10 cellular contexts compared by ENCODE assay signal in genomic region chr7:149489391-149490024, GRCh38. TPM values are rescaled to one million over a fixed set of nuclear protein-coding genes. Genes with fewer than 3 reads are reported as not detected.
A peak's percentile ranks its signal among the peaks of the same experiment; 100 is the strongest.
DNase-seq lines count a peak whose midpoint lies in the region; ATAC-seq, FAIRE-seq and TF ChIP-seq lines count a peak whose summit lies in the region.
"Had no signal": no experiment of that assay in that cellular context is flagged by ENCODE, and none has a peak within 500 bp of the region (broad histone marks: within the 10 kb centered on the region; RNA-seq: fewer than 3 reads in every experiment).

No MANE protein-coding gene starts in this region.

- H2BK20ac ChIP-seq in IMR-90 (ENCODE audit: low read depth, low read length), result no peak overlapping the region

- in situ Hi-C loops in IMR-90 (cut with MboI; ENCODE audit: low sequenced_read_pairs), result no loop called here
- in situ Hi-C loops in brain microvascular endothelial cell (cut with HindIII; ENCODE audit: low pct_ligation_motif_present, low sequenced_read_pairs), result no loop called here

- H3K9me1 ChIP-seq in IMR-90 (ENCODE audit: insufficient read depth, low read length), result no peaks in the 10 kb centered on the region

- TF ChIP-seq POLR2A in IMR-90 (IDR thresholded peaks at IDR 0.05; ENCODE audit: low read depth, low read length), result no peak

- 96% methylated on average over 5 of the region's 15 CpGs; no CpG with 5 or more reads in 1 of the 2 experiments for WGBS in IMR-90 (ENCODE audit: extremely low coverage in 2 of 2, insufficient read length in 1 of 2), 2 experiments

- H3K27ac ChIP-seq in IMR-90 (ENCODE audit: insufficient read depth, low read length), result no peak overlapping the region
- no peak overlapping the region for H3K27ac ChIP-seq in brain microvascular endothelial cell
- H3K27ac ChIP-seq: SJCRH30 had no signal

- CTCF ChIA-PET in IMR-90 (lab: Yijun Ruan, JAX), result no interaction called here

- H3K4ac ChIP-seq in IMR-90 (ENCODE audit: low read depth, low read length), result no peak overlapping the region

- no peak overlapping the region for H4K5ac ChIP-seq in IMR-90 (ENCODE audit: low read depth, low read length)

- H2AK9ac ChIP-seq in IMR-90 (replicated peaks; ENCODE audit: low read depth, low read length, poor library complexity), result peak overlapping the region; percentile 28

- no TSS peak for BruUV-seq in IMR-90 (replicated peaks; lab: Mats Ljungman, UMichigan)

- H3K9me3 ChIP-seq in IMR-90 (ENCODE audit: control insufficient read depth, insufficient read depth, low read length), result no peaks in the 10 kb centered on the region
- H3K9me3 ChIP-seq: SJCRH30 had no signal

- no peak for FAIRE-seq in HTR-8/SVneo (lab: Jason Lieb, UNC)

- H3K79me1 ChIP-seq in IMR-90 (ENCODE audit: low read depth in 1 of 2, low read length in 2 of 2), result peaks cover 15 to 22% of the 10 kb centered on the region in 2 experiments

- peaks cover 1% of the 10 kb centered on the region; the same call in 1 of the 2 replicates for H4K20me1 ChIP-seq in IMR-90 (ENCODE audit: insufficient read depth, low read length)

- no peaks in the 10 kb centered on the region for H3K4me1 ChIP-seq in IMR-90 (ENCODE audit: control insufficient read depth, insufficient read depth, low read length)
- H3K4me1 ChIP-seq: SJCRH30 had no signal

- no peak overlapping the region for H2BK5ac ChIP-seq in IMR-90 (ENCODE audit: low read depth, low read length, poor library complexity, severe bottlenecking)

- TF ChIP-seq RAD21 in IMR-90 (IDR thresholded peaks at IDR 0.05; ENCODE audit: low read length), result no peak

- H4K8ac ChIP-seq in IMR-90 (ENCODE audit: low read depth in 2 of 2, low read length in 2 of 2), result no peak overlapping the region

- no peak overlapping the region for H3K23ac ChIP-seq in IMR-90 (ENCODE audit: low read depth, low read length)

- H2AK5ac ChIP-seq in IMR-90 (ENCODE audit: low read depth, low read length), result no peak overlapping the region

- intact Hi-C loops in IMR-90 (cut with micrococcal nuclease), result no loop called here

- no peak overlapping the region for H3K18ac ChIP-seq in IMR-90 (ENCODE audit: low read depth, low read length)

- no peaks in the 10 kb centered on the region for H3K27me3 ChIP-seq in IMR-90 (ENCODE audit: control insufficient read depth, insufficient read depth, low read length)
- no peaks in the 10 kb centered on the region for H3K27me3 ChIP-seq in brain microvascular endothelial cell (replicated peaks)
- H3K27me3 ChIP-seq: SJCRH30 had no signal

- no peak overlapping the region for H3K56ac ChIP-seq in IMR-90 (ENCODE audit: extremely low read depth, insufficient read depth, low read length)

- H2BK15ac ChIP-seq in IMR-90 (ENCODE audit: low read depth, low read length), result no peak overlapping the region

- TF ChIP-seq CTCF in IMR-90 (conservative IDR thresholded peaks at IDR 0.05; ENCODE audit: low read depth, low read length) (no peak), brain microvascular endothelial cell (IDR thresholded peaks at IDR 0.05; ENCODE audit: low read depth, low read length, missing control alignments) (peak; percentile 13)

- H3K4me3 ChIP-seq in IMR-90 (ENCODE audit: insufficient read depth, low read depth, low read length), result no peak overlapping the region
- no peak overlapping the region for H3K4me3 ChIP-seq in brain microvascular endothelial cell (ENCODE audit: low read depth, low read length)
- H3K4me3 ChIP-seq: SJCRH30 had no signal

- dilution Hi-C loops in IMR-90 (cut with HindIII; ENCODE audit: low sequenced_read_pairs, unreplicated experiment), result no loop called here

- H2BK120ac ChIP-seq in IMR-90 (ENCODE audit: low read depth, low read length), result no peak overlapping the region

- H3K9ac ChIP-seq in IMR-90 (ENCODE audit: low read depth, low read length), result no peak overlapping the region

- no peak overlapping the region for H3K14ac ChIP-seq in IMR-90 (replicated peaks; ENCODE audit: low read depth, low read length)

- DNase-seq in D341Med (ENCODE audit: low spot score), result peak; percentile 65
- DNase-seq in IMR-90, result no peak
- no peak for DNase-seq in brain microvascular endothelial cell
- DNase-seq in mesenteric fat pad (ENCODE audit: low spot score), result peak; percentile 81
- DNase-seq in HTR-8/SVneo (ENCODE audit: insufficient read length, low spot score), result no peak
- DNase-seq in stimulated activated CD4-positive, alpha-beta T cell treated with anti-CD3 and anti-CD28 coated beads, Interleukin-12 subunit alpha, Interleukin-12 subunit beta, amount 100 ng/mL, for 4 hours, result no peak
- DNase-seq: NCI-H1417 treated with DMSO at 0.1 percent for 48 hours, SJCRH30 had no signal

- no peak overlapping the region for H3K4me2 ChIP-seq in IMR-90 (ENCODE audit: low read depth, low read length)

- no peak overlapping the region for H2AFZ ChIP-seq in IMR-90 (replicated peaks; ENCODE audit: low read length, poor library complexity)

- peaks cover 63% of the 10 kb centered on the region for H3K36me3 ChIP-seq in IMR-90 (ENCODE audit: control insufficient read depth, insufficient read depth, low read length)
- peaks cover 73% of the 10 kb centered on the region for H3K36me3 ChIP-seq in brain microvascular endothelial cell (replicated peaks)

- POLR2A ChIA-PET in IMR-90 (lab: Charles Lee; ENCODE audit: unreplicated experiment), result interaction anchor here (0.5 kb wide), 1 partner anchor 1616 kb away, joined by 3 read pairs; no protein-coding TSS in a partner anchor

- ATAC-seq in IMR-90 (ENCODE audit: low read depth), result peak; percentile 48; the same call in 1 of the 2 replicates
- ATAC-seq in HG02870 (IDR thresholded peaks at IDR 0.05; ENCODE audit: unreplicated experiment), result no peak
- no peak for ATAC-seq in HG02642 (IDR thresholded peaks at IDR 0.05; ENCODE audit: poor library complexity, unreplicated experiment)

- no peak overlapping the region for H4K91ac ChIP-seq in IMR-90 (ENCODE audit: insufficient read depth, low read depth, low read length)

TF ChIP-seq in IMR-90, 13 proteins besides CTCF, POLR2A, EP300 and RAD21:
- TF ChIP-seq CHD1 (IDR thresholded peaks at IDR 0.05; ENCODE audit: low read depth, low read length), result no peak
- TF ChIP-seq ELK1 (IDR thresholded peaks at IDR 0.05; ENCODE audit: borderline replicate concordance, low read depth, low read length), result no peak
- no peak for TF ChIP-seq BHLHE40 (IDR thresholded peaks at IDR 0.05; ENCODE audit: low read depth, low read length)
- TF ChIP-seq MAFK (IDR thresholded peaks at IDR 0.05; ENCODE audit: low read depth, low read length), result no peak
- TF ChIP-seq CEBPB (IDR thresholded peaks at IDR 0.05; ENCODE audit: low read depth, low read length), result no peak
- no peak for TF ChIP-seq NFE2L2 (IDR thresholded peaks at IDR 0.05; ENCODE audit: low read depth, low read length)
- no peak for TF ChIP-seq MAZ (IDR thresholded peaks at IDR 0.05; ENCODE audit: borderline replicate concordance, low read depth, low read length)
- no peak for TF ChIP-seq USF2 (IDR thresholded peaks at IDR 0.05; ENCODE audit: low read depth, low read length)
- TF ChIP-seq RCOR1 (IDR thresholded peaks at IDR 0.05; ENCODE audit: insufficient replicate concordance, low read length), result no peak
- no peak for TF ChIP-seq FOS (IDR thresholded peaks at IDR 0.05; ENCODE audit: low read depth, low read length)
- TF ChIP-seq SMC3 (IDR thresholded peaks at IDR 0.05; ENCODE audit: low read depth, low read length), result no peak
- TF ChIP-seq MXI1 (IDR thresholded peaks at IDR 0.05; ENCODE audit: borderline replicate concordance, low read depth, low read length), result no peak

RNA-seq across cellular contexts. Expression of gene ZNF746, which starts 8.1 kb away (rescaled TPM):
- total RNA-seq in IMR-90 (2012; rRNA removed) (6.6 and 6.7 TPM in 2 replicates), mesenteric fat pad (19.9 TPM)
- 8.4 and 8.5 TPM in 2 replicates for polyA plus RNA-seq in IMR-90 (2012; rRNA removed)
- 5.3 and 8.5 TPM in 2 replicates for polyA plus RNA-seq in IMR-90 (2012; cell fraction: cytosol; rRNA removed)
- 17.7 and 29.3 TPM in 2 replicates for polyA plus RNA-seq in IMR-90 (2012; cell fraction: nucleus; rRNA removed; ENCODE audit: low replicate concordance)

RNA-seq across cellular contexts. Expression of gene ZNF777, which starts 28.6 kb away (rescaled TPM):
- total RNA-seq in IMR-90 (2012; rRNA removed) (3.2 and 3.6 TPM in 2 replicates), mesenteric fat pad (9.2 TPM)
- polyA plus RNA-seq in IMR-90 (2012; rRNA removed), result 6.5 and 7.9 TPM in 2 replicates
- 4.9 and 7.9 TPM in 2 replicates for polyA plus RNA-seq in IMR-90 (2012; cell fraction: cytosol; rRNA removed)
- polyA plus RNA-seq in IMR-90 (2012; cell fraction: nucleus; rRNA removed; ENCODE audit: low replicate concordance), result 5.6 and 10.0 TPM in 2 replicates

Comparison
In these comparisons a context has a peak if more than half of its experiments do, and no peak if none do; other contexts are left out.
1. DNase-seq: peak in D341Med (single experiment) and mesenteric fat pad (single experiment); none in IMR-90 (single experiment), brain microvascular endothelial cell (single experiment), HTR-8/SVneo (single experiment) and stimulated activated CD4-positive, alpha-beta T cell treated with anti-CD3 and anti-CD28 coated beads, Interleukin-12 subunit alpha, Interleukin-12 subunit beta, amount 100 ng/mL, for 4 hours (single experiment).